In genomic region chr3:13346481-13347389, GRCh38 we compare ENCODE assay signal across 8 cellular contexts.
DNase-seq lines count a peak whose midpoint lies in the region; ATAC-seq and TF ChIP-seq lines count a peak whose summit lies in the region.

No MANE protein-coding gene starts in this region.

- DNase-seq in DND-41, result peak; percentile 89
- peak; percentile 36 to 91 (median 67) for DNase-seq in T-helper 2 cell
- peak; percentile 76 for DNase-seq in activated naive CD8-positive, alpha-beta T cell treated with anti-CD3 and anti-CD28 coated beads, Interleukin-2, amount 50 U/mL, for 24 hours
- peak; percentile 51 for DNase-seq in superior temporal gyrus (ENCODE audit: extremely low spot score)
- no peak for DNase-seq in SW480 (ENCODE audit: low spot score)
- DNase-seq in HFFc6, result no peak

- no peaks in the 10 kb centered on the region for H3K27me3 ChIP-seq in DND-41 (ENCODE audit: insufficient read depth, low read length, poor library complexity)

- TF ChIP-seq CTCF in DND-41 (IDR thresholded peaks at IDR 0.05; ENCODE audit: borderline replicate concordance, extremely low read depth, low read length, poor library complexity, severe bottlenecking), result peak; percentile 60
- TF ChIP-seq CTCF in nephron (IDR thresholded peaks at IDR 0.05; ENCODE audit: unreplicated experiment in 3 of 3), result no peak
- TF ChIP-seq CTCF in HFFc6 (IDR thresholded peaks at IDR 0.05), result no peak

- peak overlapping the region; percentile 60 for H3K9ac ChIP-seq in DND-41 (ENCODE audit: low read depth, low read length)

- peak overlapping the region; percentile 96 for H3K27ac ChIP-seq in DND-41 (ENCODE audit: low read length)

- peaks cover 18% of the 10 kb centered on the region for H3K79me2 ChIP-seq in DND-41 (ENCODE audit: insufficient read depth, low read length)

- H3K36me3 Mint-ChIP-seq in activated naive CD8-positive, alpha-beta T cell treated with anti-CD3 and anti-CD28 coated beads, Interleukin-2, amount 50 U/mL, for 24 hours (ENCODE audit: low read depth), result peaks cover 60% of the 10 kb centered on the region
- peaks cover 17% of the 10 kb centered on the region for H3K36me3 Mint-ChIP-seq in nephron (ENCODE audit: low read depth)
- H3K36me3 Mint-ChIP-seq in HFFc6 (ENCODE audit: low read depth), result no peaks in the 10 kb centered on the region

- peaks cover 69% of the 10 kb centered on the region for H3K36me3 ChIP-seq in DND-41 (ENCODE audit: insufficient read depth, low read length)

- H4K20me1 ChIP-seq in DND-41 (ENCODE audit: insufficient read depth, low read length), result 0 out of 2 replicates have a peak, but pooled peaks cover 2% of the 10 kb centered on the region

- H3K9me3 ChIP-seq in DND-41 (ENCODE audit: insufficient read depth, low read length, severe bottlenecking), result no peaks in the 10 kb centered on the region

- H3K27me3 Mint-ChIP-seq in activated naive CD8-positive, alpha-beta T cell treated with anti-CD3 and anti-CD28 coated beads, Interleukin-2, amount 50 U/mL, for 24 hours, result no peaks in the 10 kb centered on the region
- H3K27me3 Mint-ChIP-seq in nephron (ENCODE audit: low read depth) (peaks cover 7% of the 10 kb centered on the region), HFFc6 (ENCODE audit: insufficient read depth) (peaks cover 40% of the 10 kb centered on the region)

- peaks cover 95% of the 10 kb centered on the region for H3K4me1 ChIP-seq in DND-41 (ENCODE audit: insufficient read depth, low read length)

- peak overlapping the region; percentile 53 for H3K4me2 ChIP-seq in DND-41 (ENCODE audit: insufficient read depth, low read length)

- no peak overlapping the region for H3K4me3 Mint-ChIP-seq in activated naive CD8-positive, alpha-beta T cell treated with anti-CD3 and anti-CD28 coated beads, Interleukin-2, amount 50 U/mL, for 24 hours
- peak overlapping the region in 1 of 3 experiments; percentile 37 for H3K4me3 Mint-ChIP-seq in nephron
- H3K4me3 Mint-ChIP-seq in HFFc6, result no peak overlapping the region

- H3K4me1 Mint-ChIP-seq in activated naive CD8-positive, alpha-beta T cell treated with anti-CD3 and anti-CD28 coated beads, Interleukin-2, amount 50 U/mL, for 24 hours, result peaks cover 61% of the 10 kb centered on the region
- H3K4me1 Mint-ChIP-seq in nephron (peaks cover 47% of the 10 kb centered on the region), HFFc6 (ENCODE audit: low read depth) (peaks cover 8% of the 10 kb centered on the region)

- peak overlapping the region; percentile 81 for H3K27ac Mint-ChIP-seq in activated naive CD8-positive, alpha-beta T cell treated with anti-CD3 and anti-CD28 coated beads, Interleukin-2, amount 50 U/mL, for 24 hours
- H3K27ac Mint-ChIP-seq in nephron (peak overlapping the region; percentile 25 to 50 (median 29)), HFFc6 (no peak overlapping the region)

- peak overlapping the region in 1 of 2 experiments; percentile 26; a peak in 1 of 4 replicates for H3K4me3 ChIP-seq in DND-41 (ENCODE audit: low read depth in 1 of 2, low read length in 2 of 2)

- no peaks in the 10 kb centered on the region for H3K9me3 Mint-ChIP-seq in activated naive CD8-positive, alpha-beta T cell treated with anti-CD3 and anti-CD28 coated beads, Interleukin-2, amount 50 U/mL, for 24 hours
- H3K9me3 Mint-ChIP-seq in nephron (peaks cover 9% of the 10 kb centered on the region), HFFc6 (no peaks in the 10 kb centered on the region)

- no peak overlapping the region for H2AFZ ChIP-seq in DND-41 (ENCODE audit: low read depth, low read length)

- ATAC-seq in DND-41 (ENCODE audit: insufficient read depth, low read depth), result peak; percentile 16
- peak; percentile 87 for ATAC-seq in activated naive CD8-positive, alpha-beta T cell treated with anti-CD3 and anti-CD28 coated beads, Interleukin-2, amount 50 U/mL, for 24 hours
- no peak for ATAC-seq in HG03571 (IDR thresholded peaks at IDR 0.05; ENCODE audit: unreplicated experiment)

Comparison
In these comparisons a context has a peak if more than half of its experiments do, and no peak if none do; other contexts are left out.
1. DNase-seq: peak in DND-41 (single experiment), T-helper 2 cell (5 of 5), activated naive CD8-positive, alpha-beta T cell treated with anti-CD3 and anti-CD28 coated beads, Interleukin-2, amount 50 U/mL, for 24 hours (single experiment) and superior temporal gyrus (single experiment); none in SW480 (single experiment) and HFFc6 (single experiment).